7 cellular contexts compared by ENCODE assay signal in genomic region chr1:166479052-166479631, GRCh38.
DNase-seq lines count a peak whose midpoint lies in the region; TF ChIP-seq lines count a peak whose summit lies in the region.

No MANE protein-coding gene starts in this region.

- no peaks in the 10 kb centered on the region for H3K36me3 Mint-ChIP-seq in nephron progenitor cell (ENCODE audit: low read depth)

- no peaks in the 10 kb centered on the region for H3K4me1 Mint-ChIP-seq in nephron progenitor cell

- H3K27me3 Mint-ChIP-seq in nephron progenitor cell (ENCODE audit: low read depth, poor library complexity), result no peaks in the 10 kb centered on the region

- 47 to 49% methylated on average over 2 of the region's 2 CpGs for WGBS in tibial nerve, 2 donors

- H3K27me3 ChIP-seq in GM06990 (replicated peaks; ENCODE audit: control insufficient read depth, insufficient read depth, low read length), result no peaks in the 10 kb centered on the region
- no peaks in the 10 kb centered on the region for H3K27me3 ChIP-seq in tibial nerve

- H3K4me3 ChIP-seq in GM06990 (replicated peaks; ENCODE audit: low read depth, low read length) (no peak overlapping the region), epithelial cell of esophagus (ENCODE audit: low read length) (no peak overlapping the region), tibial nerve (no peak overlapping the region)

- no peak for DNase-seq in GM06990 (ENCODE audit: extremely low read depth, insufficient read length)
- DNase-seq in HCEC 1CT, result peak; percentile 22
- peak; percentile 59 for DNase-seq in NCI-H2196 (lab: John Stamatoyannopoulos, UW; ENCODE audit: unreplicated experiment)
- DNase-seq in activated CD4-positive, alpha-beta T cell treated with anti-CD3 and anti-CD28 coated beads, Interleukin-2, amount 50 U/mL, for 1 hour, result peak; percentile 48
- peak; percentile 54 for DNase-seq in epithelial cell of esophagus (ENCODE audit: low read depth)
- peak; percentile 68 for DNase-seq in nephron progenitor cell
- DNase-seq in tibial nerve (ENCODE audit: low spot score in 2 of 2), result peak; percentile 51 to 77

- H3K4me3 Mint-ChIP-seq in nephron progenitor cell, result no peak overlapping the region

- no peaks in the 10 kb centered on the region for H3K9me3 Mint-ChIP-seq in nephron progenitor cell

- no peaks in the 10 kb centered on the region for H3K9me3 ChIP-seq in tibial nerve

- TF ChIP-seq POLR2A in tibial nerve (IDR thresholded peaks at IDR 0.05), result no peak

- no peaks in the 10 kb centered on the region for H3K4me1 ChIP-seq in tibial nerve

- peak; percentile 75 for TF ChIP-seq CTCF in GM06990 (IDR thresholded peaks at IDR 0.05; ENCODE audit: insufficient read depth, low read length, poor library complexity, severe bottlenecking)
- peak; percentile 77 for TF ChIP-seq CTCF in epithelial cell of esophagus (IDR thresholded peaks at IDR 0.05; ENCODE audit: insufficient read depth, low read depth, low read length, missing control alignments)
- TF ChIP-seq CTCF in nephron progenitor cell (IDR thresholded peaks at IDR 0.05), result peak; percentile 71
- peak; percentile 66 to 75 (median 72) for TF ChIP-seq CTCF in tibial nerve (IDR thresholded peaks at IDR 0.05)

- H3K27ac ChIP-seq in tibial nerve, result no peak overlapping the region

- H3K36me3 ChIP-seq in GM06990 (ENCODE audit: control insufficient read depth, insufficient read depth, low read length) (no peaks in the 10 kb centered on the region), tibial nerve (no peaks in the 10 kb centered on the region)

- H3K27ac Mint-ChIP-seq in nephron progenitor cell, result no peak overlapping the region

- no peak for TF ChIP-seq EP300 in tibial nerve (IDR thresholded peaks at IDR 0.05)
